18 cellular contexts compared by ENCODE assay signal in genomic region chr7:16694806-16695205, GRCh38.
"Had no signal": no experiment of that assay in that cellular context is flagged by ENCODE, and none has a peak within 500 bp of the region (broad histone marks: within the 10 kb centered on the region; RNA-seq: fewer than 3 reads in every experiment).

No MANE protein-coding gene starts in this region.

- H3K27me3 ChIP-seq: esophagus squamous epithelium, neutrophil, right atrium auricular region, sigmoid colon, upper lobe of left lung, vagina had no signal

- H3K4me3 Mint-ChIP-seq: effector memory CD8-positive, alpha-beta T cell; immature natural killer cell; memory B cell; naive B cell; nephron had no signal

- ATAC-seq: effector memory CD8-positive, alpha-beta T cell had no signal

- H3K27ac ChIP-seq: esophagus squamous epithelium, left ventricle myocardium inferior, lower lobe of right lung, neutrophil, right atrium auricular region, sigmoid colon, skin epidermis, upper lobe of left lung, vagina had no signal

- H3K27ac Mint-ChIP-seq: immature natural killer cell, memory B cell, nephron had no signal

- H3K27me3 Mint-ChIP-seq: effector memory CD8-positive, alpha-beta T cell; memory B cell; naive B cell had no signal

- H3K4me1 Mint-ChIP-seq: immature natural killer cell, memory B cell, naive B cell had no signal

- H3K9me3 Mint-ChIP-seq: effector memory CD8-positive, alpha-beta T cell; immature natural killer cell; memory B cell; naive B cell; nephron had no signal

- H3K4me3 ChIP-seq: esophagus squamous epithelium, left ventricle myocardium inferior, lower lobe of right lung, right atrium auricular region, sigmoid colon, skin epidermis, upper lobe of left lung, vagina had no signal

- H3K9me3 ChIP-seq: esophagus squamous epithelium, left ventricle myocardium inferior, lower lobe of right lung, neutrophil, right atrium auricular region, sigmoid colon, upper lobe of left lung, vagina had no signal

- DNase-seq: effector memory CD8-positive, alpha-beta T cell; esophagus squamous epithelium; foreskin fibroblast; immature natural killer cell; left ventricle myocardium inferior; lower lobe of right lung; naive B cell; posterior cingulate gyrus; sigmoid colon; stimulated activated CD4-positive, alpha-beta T cell treated with anti-CD3 and anti-CD28 coated beads, Interleukin-2, amount 100 ng/mL, for 48 hours; stimulated activated naive CD4-positive, alpha-beta T cell treated with Interleukin-2 at 50 U/mL for 16 hours; upper lobe of left lung had no signal

- H3K4me1 ChIP-seq: esophagus squamous epithelium, lower lobe of right lung, right atrium auricular region, sigmoid colon, upper lobe of left lung, vagina had no signal
